ENCODE assay signal across 33 cellular contexts in the genomic region with DNA sequence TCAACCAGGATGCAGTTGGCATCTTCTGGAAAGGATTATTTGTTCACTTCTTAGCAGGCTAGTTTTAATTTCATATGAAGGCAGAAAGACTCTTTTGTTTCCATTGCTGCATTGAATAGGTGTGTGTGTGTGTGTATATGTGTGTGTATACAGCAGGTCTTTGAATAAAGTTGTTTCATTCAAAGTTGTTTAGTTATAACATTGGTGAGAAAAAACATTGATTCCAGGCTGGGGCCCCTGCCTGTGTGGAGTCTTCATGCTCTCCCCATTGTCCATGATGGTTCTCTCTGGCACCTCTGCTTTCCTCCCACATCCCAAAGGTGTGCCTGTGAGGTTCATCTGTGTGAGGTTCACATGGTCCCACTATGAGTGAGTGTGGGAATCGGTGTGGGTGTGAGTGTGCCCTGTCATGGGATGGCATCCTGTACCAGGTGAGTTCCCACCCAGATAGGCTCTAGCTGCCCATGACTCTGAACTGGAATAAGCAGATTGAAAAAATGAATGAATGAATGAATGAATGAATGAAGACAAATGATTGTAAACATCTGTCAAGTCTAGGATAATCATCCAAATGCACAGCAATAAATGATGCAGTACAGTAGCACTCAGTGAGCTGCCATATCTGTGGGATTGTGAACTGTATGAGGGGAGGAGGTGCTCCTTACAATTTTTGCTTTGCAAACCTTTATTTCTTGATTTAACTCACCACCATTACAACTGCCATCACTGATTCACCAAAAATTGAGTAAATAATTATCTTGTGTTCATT.
"Had no signal": no experiment of that assay in that cellular context is flagged by ENCODE, and none has a peak within 500 bp of the region (broad histone marks: within the 10 kb centered on the region; RNA-seq: fewer than 3 reads in every experiment).

No MANE protein-coding gene starts in this region.

- H3K9me3 ChIP-seq: adrenal gland, body of pancreas, esophagus muscularis mucosa, gastrocnemius medialis had no signal

- H3K4me3 ChIP-seq: adrenal gland, body of pancreas, esophagus muscularis mucosa, gastrocnemius medialis had no signal

- H3K4me1 Mint-ChIP-seq: activated B cell treated with CpG ODN at 0.5 μM for 24 hours; activated naive CD4-positive, alpha-beta T cell treated with anti-CD3 and anti-CD28 coated beads, Interleukin-2, amount 50 U/mL, for 24 hours; T-helper 17 cell had no signal

- FAIRE-seq: colon had no signal

- H3K4me1 ChIP-seq: adrenal gland, body of pancreas, esophagus muscularis mucosa, foreskin keratinocyte, gastrocnemius medialis had no signal

- DNase-seq: activated B cell treated with CpG ODN at 0.5 μM for 24 hours; activated CD4-positive, alpha-beta T cell treated with anti-CD3 and anti-CD28 coated beads for 48 hours; activated CD4-positive, alpha-beta T cell treated with anti-CD3 and anti-CD28 coated beads, Interleukin-2, amount 50 U/mL, for 1 hour; activated CD4-positive, alpha-beta T cell treated with anti-CD3 and anti-CD28 coated beads, Interleukin-2, amount 50 U/mL, for 48 hours; activated CD8-positive, alpha-beta memory T cell treated with anti-CD3 and anti-CD28 coated beads for 24 hours; activated CD8-positive, alpha-beta T cell treated with anti-CD3 and anti-CD28 coated beads for 36 hours; activated effector memory CD4-positive, alpha-beta T cell treated with anti-CD3 and anti-CD28 coated beads, Interleukin-2, amount 50 U/mL, for 16 hours; activated naive CD4-positive, alpha-beta T cell treated with anti-CD3 and anti-CD28 coated beads for 36 hours; activated naive CD8-positive, alpha-beta T cell treated with anti-CD3 and anti-CD28 coated beads for 36 hours; activated naive CD8-positive, alpha-beta T cell treated with anti-CD3 and anti-CD28 coated beads, Interleukin-2, amount 50 U/mL, for 24 hours; activated T-cell treated with anti-CD3 and anti-CD28 coated beads, Interleukin-2, amount 50 U/mL, for 4 hours; adrenal gland; amygdala; aorta; body of pancreas; caudate nucleus; cortex of kidney; dermis blood vessel endothelial cell; effector CD4-positive, alpha-beta T cell; effector memory CD8-positive, alpha-beta T cell; erythroblast; foreskin keratinocyte; gastrocnemius medialis; T-helper 1 cell; T-helper 17 cell; T1000; WERI-Rb-1 had no signal

- H3K36me3 ChIP-seq: adrenal gland, esophagus muscularis mucosa, gastrocnemius medialis, WERI-Rb-1 had no signal

- H3K27me3 Mint-ChIP-seq: activated CD8-positive, alpha-beta T cell treated with anti-CD3 and anti-CD28 coated beads for 36 hours; activated naive CD4-positive, alpha-beta T cell treated with anti-CD3 and anti-CD28 coated beads, Interleukin-2, amount 50 U/mL, for 24 hours; activated naive CD8-positive, alpha-beta T cell treated with anti-CD3 and anti-CD28 coated beads for 36 hours; activated naive CD8-positive, alpha-beta T cell treated with anti-CD3 and anti-CD28 coated beads, Interleukin-2, amount 50 U/mL, for 24 hours had no signal

- ATAC-seq: activated CD4-positive, CD25-positive, alpha-beta regulatory T cell treated with anti-CD3 and anti-CD28 coated beads, Interleukin-2, amount 50 U/mL, for 24 hours; activated CD8-positive, alpha-beta T cell treated with anti-CD3 and anti-CD28 coated beads for 36 hours; activated naive CD8-positive, alpha-beta T cell treated with anti-CD3 and anti-CD28 coated beads, Interleukin-2, amount 50 U/mL, for 24 hours; activated T-cell treated with anti-CD3 and anti-CD28 coated beads, Interleukin-2, amount 50 U/mL, for 4 hours; body of pancreas; effector memory CD8-positive, alpha-beta T cell; foreskin keratinocyte; gastrocnemius medialis; T-helper 17 cell had no signal

- H3K4me3 Mint-ChIP-seq: activated B cell treated with CpG ODN at 0.5 μM for 24 hours; activated CD8-positive, alpha-beta T cell treated with anti-CD3 and anti-CD28 coated beads for 36 hours; activated naive CD4-positive, alpha-beta T cell treated with anti-CD3 and anti-CD28 coated beads for 36 hours; activated naive CD4-positive, alpha-beta T cell treated with anti-CD3 and anti-CD28 coated beads, Interleukin-2, amount 50 U/mL, for 24 hours; activated naive CD8-positive, alpha-beta T cell treated with anti-CD3 and anti-CD28 coated beads for 36 hours; activated naive CD8-positive, alpha-beta T cell treated with anti-CD3 and anti-CD28 coated beads, Interleukin-2, amount 50 U/mL, for 24 hours; activated T-cell treated with anti-CD3 and anti-CD28 coated beads, Interleukin-2, amount 50 U/mL, for 4 hours; effector memory CD8-positive, alpha-beta T cell; T-helper 17 cell; T-helper 2 cell treated with Interferon-gamma antibody and Interleukin-4, amounts not matched to agents 5 μg/mL and 100 μg/mL, for 36 hours had no signal

- H3K27ac Mint-ChIP-seq: activated B cell treated with CpG ODN at 0.5 μM for 24 hours; activated CD8-positive, alpha-beta T cell treated with anti-CD3 and anti-CD28 coated beads for 36 hours; activated naive CD4-positive, alpha-beta T cell treated with anti-CD3 and anti-CD28 coated beads for 36 hours; activated naive CD4-positive, alpha-beta T cell treated with anti-CD3 and anti-CD28 coated beads, Interleukin-2, amount 50 U/mL, for 24 hours; activated naive CD8-positive, alpha-beta T cell treated with anti-CD3 and anti-CD28 coated beads for 36 hours; activated naive CD8-positive, alpha-beta T cell treated with anti-CD3 and anti-CD28 coated beads, Interleukin-2, amount 50 U/mL, for 24 hours; activated T-helper 2 cell treated with anti-CD3 and anti-CD28 coated beads, Interferon-gamma antibody, Interleukin-2, Interleukin-4, amounts not matched to agents 10 μg/mL and 5 μg/mL and 100 μg/mL, durations not matched to agents 14 hours and 24 hours and 36 hours; effector memory CD8-positive, alpha-beta T cell; T-helper 17 cell; T-helper 2 cell treated with Interferon-gamma antibody and Interleukin-4, amounts not matched to agents 5 μg/mL and 100 μg/mL, for 36 hours had no signal

- H3K9me3 Mint-ChIP-seq: effector memory CD8-positive, alpha-beta T cell had no signal

- H3K27ac ChIP-seq: adrenal gland, body of pancreas, esophagus muscularis mucosa, foreskin keratinocyte, gastrocnemius medialis, WERI-Rb-1 had no signal

- H3K27me3 ChIP-seq: adrenal gland, body of pancreas, esophagus muscularis mucosa, foreskin keratinocyte, gastrocnemius medialis had no signal
